Comparison of ENCODE assay signal across 4 cellular contexts in the genomic region with DNA sequence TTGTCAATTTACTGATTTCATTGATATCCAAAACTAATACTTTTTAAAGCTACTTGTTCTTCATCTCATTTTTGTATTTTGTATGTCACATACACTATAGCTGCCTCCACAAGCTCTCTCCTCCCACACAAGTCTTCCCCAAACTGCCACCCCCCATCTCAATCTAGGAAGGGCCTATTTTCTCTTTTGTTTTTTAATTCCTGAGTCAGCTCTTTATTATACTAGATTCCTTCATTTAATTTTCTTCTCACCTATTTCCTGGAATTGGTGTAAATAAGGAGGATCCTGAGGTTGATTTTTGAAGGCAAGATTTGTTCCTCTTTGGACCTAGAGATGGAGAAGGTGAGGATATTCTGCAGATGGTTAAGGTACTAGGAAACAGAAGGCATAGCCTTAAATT.
TF ChIP-seq lines count a peak whose summit lies in the region.

No MANE protein-coding gene starts in this region.

TF ChIP-seq in HepG2, 621 proteins besides CTCF, POLR2A, EP300 and RAD21:
- TF ChIP-seq MAFF (IDR thresholded peaks at IDR 0.05; ENCODE audit: low read depth, low read length): peak; percentile 57
- TF ChIP-seq ZMYM3 (CRISPR knock-in tag; IDR thresholded peaks at IDR 0.05): no peak
- TF ChIP-seq MXI1 (IDR thresholded peaks at IDR 0.05; ENCODE audit: borderline replicate concordance, low read depth, low read length): no peak
- no peak for TF ChIP-seq CSRNP2 (CRISPR knock-in tag; conservative IDR thresholded peaks at IDR 0.05; ENCODE audit: low read depth)
- TF ChIP-seq ATRX (CRISPR knock-in tag; IDR thresholded peaks at IDR 0.05; ENCODE audit: borderline replicate concordance): no peak
- peak; percentile 17 to 76; a peak in 3 of 4 replicates for TF ChIP-seq MAFK (conservative IDR thresholded peaks at IDR 0.05 in 1 of 2, IDR thresholded peaks at IDR 0.05 in 1 of 2; ENCODE audit: low read length in 2 of 2)
- no peak for TF ChIP-seq ZNF124 (CRISPR knock-in tag; IDR thresholded peaks at IDR 0.05)
- TF ChIP-seq MTA1 (CRISPR knock-in tag; IDR thresholded peaks at IDR 0.05; ENCODE audit: borderline replicate concordance): no peak

TF ChIP-seq in A549, 52 proteins besides CTCF, POLR2A, EP300 and RAD21:
- TF ChIP-seq MAFK (IDR thresholded peaks at IDR 0.05; ENCODE audit: partially characterized antibody) (peak; percentile 22), CBX8 (IDR thresholded peaks at IDR 0.05) (no peak), NR3C1 (IDR thresholded peaks at IDR 0.05) (no peak), NFE2L2 (conservative IDR thresholded peaks at IDR 0.05; ENCODE audit: low read length) (no peak), PHF8 (IDR thresholded peaks at IDR 0.05; ENCODE audit: borderline replicate concordance, low read depth) (no peak), CHD4 (IDR thresholded peaks at IDR 0.05; ENCODE audit: borderline replicate concordance) (no peak), NPAS2 (CRISPR knock-in tag; IDR thresholded peaks at IDR 0.05; ENCODE audit: borderline replicate concordance) (no peak)

TF ChIP-seq in IMR-90, 13 proteins besides CTCF, POLR2A, EP300 and RAD21:
- TF ChIP-seq SMC3 (IDR thresholded peaks at IDR 0.05; ENCODE audit: low read depth, low read length) (no peak), CHD1 (IDR thresholded peaks at IDR 0.05; ENCODE audit: low read depth, low read length) (no peak), FOS (IDR thresholded peaks at IDR 0.05; ENCODE audit: low read depth, low read length) (no peak), ELK1 (IDR thresholded peaks at IDR 0.05; ENCODE audit: borderline replicate concordance, low read depth, low read length) (no peak), MAFK (IDR thresholded peaks at IDR 0.05; ENCODE audit: low read depth, low read length) (peak; percentile 53), RFX5 (IDR thresholded peaks at IDR 0.05; ENCODE audit: low read depth, low read length) (no peak), CEBPB (IDR thresholded peaks at IDR 0.05; ENCODE audit: low read depth, low read length) (no peak), NFE2L2 (IDR thresholded peaks at IDR 0.05; ENCODE audit: low read depth, low read length) (no peak), BHLHE40 (IDR thresholded peaks at IDR 0.05; ENCODE audit: low read depth, low read length) (no peak)

TF ChIP-seq in K562, 482 proteins besides CTCF, POLR2A, EP300 and RAD21:
- TF ChIP-seq NR2C1 (IDR thresholded peaks at IDR 0.05) (no peak), NR2C1 (tag; IDR thresholded peaks at IDR 0.05) (no peak), C11orf30 (IDR thresholded peaks at IDR 0.05; ENCODE audit: low read depth) (0 out of 2 replicates have a peak, but pooled peaks have one; percentile 15), ZNF316 (IDR thresholded peaks at IDR 0.05) (peak; percentile 35; the same call in 1 of the 2 replicates), ZNF766 (CRISPR knock-in tag; conservative IDR thresholded peaks at IDR 0.05) (no peak)
